Comparison of ENCODE assay signal across 9 cellular contexts in the genomic region with DNA sequence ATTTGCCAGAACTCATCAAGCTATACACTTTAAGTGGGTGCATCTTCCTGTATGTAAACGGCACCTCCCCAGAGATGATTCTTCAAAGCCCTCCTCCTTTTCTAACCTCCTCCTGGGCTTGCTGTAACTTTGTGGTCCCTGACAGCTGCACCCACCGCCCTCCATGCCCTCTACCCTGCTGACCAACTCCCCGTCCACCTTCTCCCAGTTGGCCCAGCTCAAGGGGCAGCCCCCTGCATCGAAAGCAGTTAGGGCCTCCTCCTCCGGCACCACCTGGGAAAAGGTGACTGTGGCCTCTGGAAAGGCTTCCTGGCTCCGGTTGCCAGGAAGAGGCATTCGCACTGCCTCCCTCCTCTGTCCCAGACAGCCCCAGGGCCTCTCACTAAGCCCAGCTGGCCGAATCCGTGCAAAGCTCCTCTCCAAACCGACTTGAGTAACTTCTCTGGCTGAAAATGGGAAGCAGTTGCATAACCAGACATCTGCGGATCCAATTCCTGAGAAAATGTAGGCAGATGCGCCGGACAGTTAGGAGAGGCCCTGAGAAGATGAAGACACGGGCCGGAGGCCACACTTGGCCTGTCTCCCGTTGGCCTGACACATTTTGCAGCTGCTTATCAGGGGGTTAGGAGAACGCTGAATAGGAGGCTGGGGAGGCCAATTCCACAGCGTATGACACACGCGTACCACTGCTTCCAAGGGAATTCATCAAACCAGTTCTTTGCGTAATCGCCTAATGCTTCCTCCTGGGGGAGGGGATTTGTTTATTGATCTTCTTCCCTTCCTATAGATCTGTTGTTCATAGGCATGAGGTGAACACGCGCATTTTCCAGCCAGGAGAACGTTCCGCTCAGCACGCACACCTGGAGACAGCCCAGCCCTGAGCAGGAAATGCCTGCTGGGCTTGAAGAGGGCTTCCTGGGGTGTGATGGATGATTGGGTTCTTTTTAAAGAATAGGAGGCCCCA. TPM values are rescaled to one million over a fixed set of nuclear protein-coding genes. Genes with fewer than 3 reads are reported as not detected.
A peak's percentile ranks its signal among the peaks of the same experiment; 100 is the strongest.
DNase-seq lines count a peak whose midpoint lies in the region; ATAC-seq, FAIRE-seq and TF ChIP-seq lines count a peak whose summit lies in the region.
"Had no signal": no experiment of that assay in that cellular context is flagged by ENCODE, and none has a peak within 500 bp of the region (broad histone marks: within the 10 kb centered on the region; RNA-seq: fewer than 3 reads in every experiment).

No MANE protein-coding gene starts in this region.

- no peaks in the 10 kb centered on the region for H3K9me2 ChIP-seq in hepatocyte (replicated peaks; ENCODE audit: insufficient read depth)

- H3K79me2 ChIP-seq in hepatocyte: no peaks in the 10 kb centered on the region

- TF ChIP-seq EP300 in stomach (IDR thresholded peaks at IDR 0.05): no peak

- H3K27me3 ChIP-seq in adrenal gland (no peaks in the 10 kb centered on the region), hepatocyte (no peaks in the 10 kb centered on the region), stomach (peaks cover 0 to 14% (median 0%) of the 10 kb centered on the region in 3 donors)

- 49 to 71% (median 67%) methylated on average over 21 to 27 of the region's 27 CpGs for WGBS in adrenal gland, 4 donors
- WGBS in hepatocyte (ENCODE audit: low lambda C conversion rate, missing lambda C conversion rate): 44% methylated on average over 27 of the region's 27 CpGs
- 44 to 62% (median 49%) methylated on average over 27 of the region's 27 CpGs for WGBS in stomach, 5 donors

- TF ChIP-seq POLR2A in H54 (IDR thresholded peaks at IDR 0.05; ENCODE audit: low read depth, low read length): no peak
- TF ChIP-seq POLR2A in adrenal gland (IDR thresholded peaks at IDR 0.05): no peak
- no peak for TF ChIP-seq POLR2A in stomach (IDR thresholded peaks at IDR 0.05)

- H3K27ac ChIP-seq in adrenal gland (peak overlapping the region in 3 of 5 donors; percentile 16 to 85 (median 67)), hepatocyte (peak overlapping the region; percentile 91), stomach (peak overlapping the region; percentile 53 to 90 (median 83))

- no peak for FAIRE-seq in H54 (lab: Jason Lieb, UNC)

- peak overlapping the region; percentile 42 for H3K4me2 ChIP-seq in hepatocyte

- no peak overlapping the region for H2AFZ ChIP-seq in hepatocyte

- DNase-seq in H54 (ENCODE audit: insufficient read length, low spot score) (peak; percentile 75), adrenal gland (peak in 6 of 7 donors; percentile 61 to 88 (median 73)), hepatocyte (ENCODE audit: low spot score) (peak; percentile 80), stomach (peak; percentile 54), NCI-H446 (lab: John Stamatoyannopoulos, UW) (no peak)
- no peak for DNase-seq in activated CD4-positive, CD25-positive, alpha-beta regulatory T cell treated with anti-CD3 and anti-CD28 coated beads, Interleukin-2, amount 50 U/mL, for 72 hours
- DNase-seq: OCI-M1 had no signal

- intact Hi-C loops in adrenal gland (cut with DNase I): no loop called here
- intact Hi-C loops in stomach (cut with DNase I; ENCODE audit: low total_unique reads): no loop called here

- H3K36me3 ChIP-seq in adrenal gland (replicated peaks in 1 of 2) (no peaks in the 10 kb centered on the region), hepatocyte (replicated peaks; ENCODE audit: insufficient read depth, low read depth) (no peaks in the 10 kb centered on the region), stomach (no peaks in the 10 kb centered on the region)

- TF ChIP-seq CTCF in adrenal gland (IDR thresholded peaks at IDR 0.05) (no peak), hepatocyte (IDR thresholded peaks at IDR 0.05; ENCODE audit: poor library complexity) (no peak), stomach (IDR thresholded peaks at IDR 0.05) (no peak)

- no peak for ATAC-seq in GM19328 (IDR thresholded peaks at IDR 0.05; ENCODE audit: unreplicated experiment)
- ATAC-seq in HG02759 (IDR thresholded peaks at IDR 0.05; ENCODE audit: unreplicated experiment): no peak

- H4K20me1 ChIP-seq in hepatocyte (ENCODE audit: insufficient read depth, poor library complexity, severe bottlenecking): no peaks in the 10 kb centered on the region

- H3K9me3 ChIP-seq in adrenal gland (replicated peaks in 1 of 3): no peaks in the 10 kb centered on the region
- no peaks in the 10 kb centered on the region for H3K9me3 ChIP-seq in hepatocyte (ENCODE audit: low read depth)
- H3K9me3 ChIP-seq in stomach: no peaks in the 10 kb centered on the region

- no peak overlapping the region for H3K4me3 ChIP-seq in adrenal gland
- no peak overlapping the region for H3K4me3 ChIP-seq in hepatocyte
- no peak overlapping the region for H3K4me3 ChIP-seq in stomach

- no peaks in the 10 kb centered on the region for H3K4me1 ChIP-seq in adrenal gland (replicated peaks in 1 of 2)
- peaks cover 10% of the 10 kb centered on the region for H3K4me1 ChIP-seq in hepatocyte (ENCODE audit: insufficient read depth)
- H3K4me1 ChIP-seq in stomach: peaks cover 0 to 26% (median 15%) of the 10 kb centered on the region in 4 donors

RNA-seq across cellular contexts. Expression of gene COL6A2, which starts 48.7 kb away (rescaled TPM):
- total RNA-seq in adrenal gland (100 to 1,000 TPM in 7 of 8 donors, 10 to 100 TPM in 1; 80.3 to 335 (median 181) TPM), hepatocyte (389 and 509 TPM in 2 replicates), stomach (1,000 to 10,000 TPM in 1 of 5 donors, 100 to 1,000 TPM in 4; 351 to 3,737 (median 491) TPM)
- polyA plus RNA-seq in adrenal gland (100 to 1,000 TPM in 2 of 3 donors, 10 to 100 TPM in 1; 19.0 to 543 (median 246) TPM), hepatocyte (832 and 940 TPM in 2 replicates), stomach (100 to 1,000 TPM in 2 of 3 donors, 10 to 100 TPM in 1; 79.3 to 246 (median 113) TPM)

Comparison
In these comparisons a context has a peak if more than half of its experiments do, and no peak if none do; other contexts are left out.
1. DNase-seq: peak in H54 (single experiment), adrenal gland (6 of 7), hepatocyte (single experiment) and stomach (single experiment); none in NCI-H446 (0 of 2) and activated CD4-positive, CD25-positive, alpha-beta regulatory T cell treated with anti-CD3 and anti-CD28 coated beads, Interleukin-2, amount 50 U/mL, for 72 hours (single experiment).
2. Peak in every context shown above with its lines, with median percentiles within 50 percentile points of each other: H3K27ac ChIP-seq.